Comparison of ENCODE assay signal across 14 cellular contexts in the genomic region with DNA sequence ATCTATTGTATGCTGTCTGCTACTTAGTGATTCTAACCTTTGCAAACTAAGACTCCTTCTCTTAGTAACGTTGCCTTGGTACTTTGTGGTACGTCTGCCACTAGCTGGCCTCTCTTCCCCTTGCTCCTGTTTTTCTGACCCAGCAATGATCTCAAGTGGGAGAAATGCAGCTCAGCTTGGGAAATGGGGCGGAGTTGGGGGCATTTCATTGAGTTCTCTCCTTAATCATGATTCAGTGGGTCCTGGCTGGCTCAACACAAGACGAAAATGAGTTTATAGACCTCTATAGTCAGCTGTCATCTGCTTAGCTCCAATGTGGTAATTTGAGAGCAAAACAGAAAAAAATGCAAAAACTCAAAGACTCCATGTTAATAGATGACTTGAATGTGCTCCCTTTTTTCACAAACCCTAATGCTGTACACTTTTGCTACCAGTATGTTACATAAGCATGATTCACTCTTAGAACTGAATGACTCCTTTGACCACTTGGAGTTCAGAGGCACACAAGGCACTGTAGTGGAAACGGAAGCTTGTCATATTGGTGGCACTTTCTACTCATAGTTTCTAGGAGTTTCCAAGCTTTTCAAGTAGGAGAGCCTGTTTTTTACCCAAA. TPM values are rescaled to one million over a fixed set of nuclear protein-coding genes. Genes with fewer than 3 reads are reported as not detected.
DNase-seq lines count a peak whose midpoint lies in the region; ATAC-seq and TF ChIP-seq lines count a peak whose summit lies in the region.
"Had no signal": no experiment of that assay in that cellular context is flagged by ENCODE, and none has a peak within 500 bp of the region (broad histone marks: within the 10 kb centered on the region; RNA-seq: fewer than 3 reads in every experiment).

No MANE protein-coding gene starts in this region.

- H3K9me3 Mint-ChIP-seq in glutamatergic neuron (ENCODE audit: unreplicated experiment), result no peaks in the 10 kb centered on the region
- H3K9me3 Mint-ChIP-seq: central memory CD8-positive, alpha-beta T cell had no signal

- no peak overlapping the region for H3K4me3 ChIP-seq in left lung
- H3K4me3 ChIP-seq in tibial nerve, result no peak overlapping the region
- H3K4me3 ChIP-seq: esophagus muscularis mucosa, stomach had no signal

- intact Hi-C loops in left lung (cut with DNase I), result no loop called here

- peak; percentile 16 for DNase-seq in SIG-M5 treated with dmso at 0.1 percent for 504 hours (lab: John Stamatoyannopoulos, UW; ENCODE audit: unreplicated experiment)
- DNase-seq in SIG-M5 (lab: John Stamatoyannopoulos, UW), result no peak
- peak; percentile 41 for DNase-seq in amniotic epithelial cell (ENCODE audit: low read depth)
- no peak for DNase-seq in left lung
- DNase-seq in tibial nerve (ENCODE audit: low spot score in 2 of 2), result no peak
- no peak for DNase-seq in glutamatergic neuron
- no peak for DNase-seq in stimulated activated naive CD4-positive, alpha-beta T cell treated with Interleukin-2 at 50 U/mL for 16 hours (lab: John Stamatoyannopoulos, UW)
- DNase-seq: 8988T; DMS 273 treated with DMSO at 0.1 percent for 48 hours; stimulated activated CD4-positive, alpha-beta T cell treated with anti-CD3 and anti-CD28 coated beads, Interleukin-4, amount 100 ng/mL, for 24 hours had no signal

- TF ChIP-seq CTCF in left lung (IDR thresholded peaks at IDR 0.05) (no peak), tibial nerve (IDR thresholded peaks at IDR 0.05) (no peak), glutamatergic neuron (IDR thresholded peaks at IDR 0.05; ENCODE audit: partially characterized antibody, unreplicated experiment) (no peak)

- 46 to 53% methylated on average over 5 of the region's 5 CpGs for WGBS in tibial nerve, 2 donors

- H3K9me3 ChIP-seq in left lung (no peaks in the 10 kb centered on the region), tibial nerve (no peaks in the 10 kb centered on the region)
- H3K9me3 ChIP-seq: esophagus muscularis mucosa, stomach had no signal

- no peak overlapping the region for H3K27ac Mint-ChIP-seq in glutamatergic neuron (ENCODE audit: unreplicated experiment)

- no peaks in the 10 kb centered on the region for H3K36me3 Mint-ChIP-seq in glutamatergic neuron (ENCODE audit: unreplicated experiment)

- H3K4me1 ChIP-seq in left lung, result no peaks in the 10 kb centered on the region
- peaks cover 0 to 18% (median 0%) of the 10 kb centered on the region in 4 donors for H3K4me1 ChIP-seq in tibial nerve
- H3K4me1 ChIP-seq: esophagus muscularis mucosa had no signal

- no peak for TF ChIP-seq POLR2A in tibial nerve (IDR thresholded peaks at IDR 0.05)

- H3K36me3 ChIP-seq in left lung, result no peaks in the 10 kb centered on the region
- H3K36me3 ChIP-seq in tibial nerve, result no peaks in the 10 kb centered on the region
- H3K36me3 ChIP-seq: esophagus muscularis mucosa, stomach had no signal

- peak in 1 of 2 donors; percentile 68 for TF ChIP-seq EP300 in tibial nerve (IDR thresholded peaks at IDR 0.05)

- no peak overlapping the region for H3K27ac ChIP-seq in left lung
- H3K27ac ChIP-seq in tibial nerve, result peak overlapping the region in 3 of 4 donors; percentile 8 to 83 (median 78)
- H3K27ac ChIP-seq: stomach had no signal

- no peak overlapping the region for H3K4me3 Mint-ChIP-seq in glutamatergic neuron (ENCODE audit: unreplicated experiment)
- H3K4me3 Mint-ChIP-seq: central memory CD8-positive, alpha-beta T cell had no signal

- no peaks in the 10 kb centered on the region for H3K4me1 Mint-ChIP-seq in glutamatergic neuron (ENCODE audit: low read depth, unreplicated experiment)
- H3K4me1 Mint-ChIP-seq: central memory CD8-positive, alpha-beta T cell had no signal

- H3K27me3 Mint-ChIP-seq in glutamatergic neuron (ENCODE audit: unreplicated experiment), result peaks cover 1% of the 10 kb centered on the region

- ATAC-seq in left lung, result peak; percentile 50
- ATAC-seq in HG03139 (IDR thresholded peaks at IDR 0.05; ENCODE audit: unreplicated experiment), result no peak

- no peaks in the 10 kb centered on the region for H3K27me3 ChIP-seq in left lung
- no peaks in the 10 kb centered on the region for H3K27me3 ChIP-seq in tibial nerve
- H3K27me3 ChIP-seq: esophagus muscularis mucosa, stomach had no signal

RNA-seq across cellular contexts. Expression of a gene that starts 55.3 kb away (rescaled TPM):
- total RNA-seq in left lung (10 to 100 TPM; 23.4 to 82.0 TPM), tibial nerve (1 to 10 TPM; 5.2 to 9.3 (median 8.1) TPM), glutamatergic neuron (ENCODE audit: unreplicated experiment) (269 TPM)

Comparison
In these comparisons a context has a peak if more than half of its experiments do, and no peak if none do; other contexts are left out.
1. DNase-seq: peak in SIG-M5 treated with dmso at 0.1 percent for 504 hours (single experiment) and amniotic epithelial cell (single experiment); none in SIG-M5 (single experiment), left lung (0 of 2), tibial nerve (0 of 2), glutamatergic neuron (single experiment) and stimulated activated naive CD4-positive, alpha-beta T cell treated with Interleukin-2 at 50 U/mL for 16 hours (single experiment).
2. H3K27ac ChIP-seq: peak in tibial nerve (3 of 4); none in left lung (0 of 2).